21 cellular contexts compared by ENCODE assay signal in the genomic region with DNA sequence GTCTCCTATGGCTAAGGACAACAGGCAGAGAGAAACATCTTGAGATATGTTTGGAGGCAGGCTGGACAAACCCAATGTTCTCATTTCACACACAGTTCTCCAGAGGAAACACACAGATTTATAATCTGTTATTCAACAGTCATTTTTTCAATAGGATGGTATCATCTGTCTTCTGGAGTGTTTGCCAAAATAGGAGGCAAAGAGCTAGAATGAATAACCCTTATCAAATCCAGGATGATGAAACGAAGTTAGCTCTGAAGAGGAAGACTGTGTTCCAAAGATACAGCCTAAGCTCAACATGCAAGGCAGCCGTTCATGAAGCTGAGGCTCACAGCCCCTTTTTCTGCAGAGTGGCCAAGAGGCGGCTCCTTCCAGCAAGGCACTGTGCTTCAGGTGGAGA.
"Had no signal": no experiment of that assay in that cellular context is flagged by ENCODE, and none has a peak within 500 bp of the region (broad histone marks: within the 10 kb centered on the region; RNA-seq: fewer than 3 reads in every experiment).

No MANE protein-coding gene starts in this region.

- ATAC-seq: esophagus mucosa; gastroesophageal sphincter; left lobe of liver; naive thymus-derived CD8-positive, alpha-beta T cell had no signal

- H3K4me1 ChIP-seq: colonic mucosa, gastroesophageal sphincter, sigmoid colon, thyroid gland, upper lobe of left lung, uterus had no signal

- H3K9me3 ChIP-seq: colonic mucosa, gastroesophageal sphincter, sigmoid colon, stomach, thyroid gland, upper lobe of left lung, uterus had no signal

- FAIRE-seq: endometrium had no signal

- DNase-seq: colonic mucosa; effector memory CD4-positive, alpha-beta T cell; foreskin fibroblast; glutamatergic neuron; islet precursor cell; mammary epithelial cell; naive thymus-derived CD8-positive, alpha-beta T cell; sigmoid colon; stimulated activated CD4-positive, alpha-beta T cell treated with anti-CD3 and anti-CD28 coated beads, Interleukin-2, amount 100 ng/mL, for 24 hours; stimulated activated CD4-positive, alpha-beta T cell treated with anti-CD3 and anti-CD28 coated beads, Interleukin-4, amount 100 ng/mL, for 4 hours; stimulated activated naive CD4-positive, alpha-beta T cell; stomach; substantia nigra; thyroid gland; upper lobe of left lung; uterus had no signal

- H3K27ac ChIP-seq: colonic mucosa, gastroesophageal sphincter, sigmoid colon, skin epidermis, stomach, thyroid gland, upper lobe of left lung, uterus had no signal

- H3K27me3 ChIP-seq: colonic mucosa, gastroesophageal sphincter, sigmoid colon, stomach, thyroid gland, upper lobe of left lung, uterus had no signal

- H3K4me3 ChIP-seq: colonic mucosa, gastroesophageal sphincter, sigmoid colon, skin epidermis, stomach, thyroid gland, upper lobe of left lung, uterus had no signal

- H3K36me3 ChIP-seq: colonic mucosa, gastroesophageal sphincter, sigmoid colon, stomach, thyroid gland, upper lobe of left lung, uterus had no signal
